ENCODE assay signal across 1 cellular context in the genomic region with DNA sequence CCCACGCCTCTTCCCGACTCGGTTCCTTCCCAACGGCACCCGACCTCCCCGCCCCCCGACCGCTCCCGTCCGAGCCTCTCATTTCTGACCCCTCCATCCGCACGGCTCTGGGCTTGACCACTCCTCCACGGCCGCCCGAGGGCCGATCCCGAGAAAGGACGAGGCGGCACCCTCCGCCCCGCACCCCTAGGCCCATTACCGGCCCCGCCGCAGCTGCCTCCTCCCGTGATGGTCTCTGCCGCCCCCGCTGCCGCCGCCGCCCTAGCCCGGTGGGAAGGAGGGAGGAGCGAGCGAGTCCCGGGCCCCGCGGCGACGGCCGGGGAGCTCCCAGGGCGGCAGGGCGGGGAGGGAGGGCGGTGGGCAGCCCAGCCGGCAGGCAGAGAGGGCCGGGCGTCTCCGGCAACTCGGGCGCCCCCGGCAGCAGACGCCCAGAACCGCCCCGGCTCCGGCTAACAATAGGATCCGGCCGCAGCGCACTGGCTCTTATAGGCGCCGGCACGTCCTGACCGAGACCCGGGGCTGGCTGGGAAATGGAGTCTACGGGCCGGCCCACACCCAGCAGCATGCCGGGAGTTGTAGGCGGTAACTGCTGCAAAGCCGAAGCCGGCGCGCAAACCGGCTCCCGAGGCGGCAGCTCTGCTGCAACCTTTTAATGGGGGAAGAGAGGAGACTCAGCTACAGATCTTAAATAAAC.
TF ChIP-seq lines count a peak whose summit lies in the region.

A gene with protein sequence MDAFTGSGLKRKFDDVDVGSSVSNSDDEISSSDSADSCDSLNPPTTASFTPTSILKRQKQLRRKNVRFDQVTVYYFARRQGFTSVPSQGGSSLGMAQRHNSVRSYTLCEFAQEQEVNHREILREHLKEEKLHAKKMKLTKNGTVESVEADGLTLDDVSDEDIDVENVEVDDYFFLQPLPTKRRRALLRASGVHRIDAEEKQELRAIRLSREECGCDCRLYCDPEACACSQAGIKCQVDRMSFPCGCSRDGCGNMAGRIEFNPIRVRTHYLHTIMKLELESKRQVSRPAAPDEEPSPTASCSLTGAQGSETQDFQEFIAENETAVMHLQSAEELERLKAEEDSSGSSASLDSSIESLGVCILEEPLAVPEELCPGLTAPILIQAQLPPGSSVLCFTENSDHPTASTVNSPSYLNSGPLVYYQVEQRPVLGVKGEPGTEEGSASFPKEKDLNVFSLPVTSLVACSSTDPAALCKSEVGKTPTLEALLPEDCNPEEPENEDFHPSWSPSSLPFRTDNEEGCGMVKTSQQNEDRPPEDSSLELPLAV (minus strand): TSS at position 457 of the 694 bp plus-strand sequence. CDS start 7,035 bp downstream, outside the sequence.

TF ChIP-seq in HepG2, 621 proteins besides CTCF, POLR2A, EP300 and RAD21 (continued from another document and continues in another):
- TF ChIP-seq, protein P1, sequence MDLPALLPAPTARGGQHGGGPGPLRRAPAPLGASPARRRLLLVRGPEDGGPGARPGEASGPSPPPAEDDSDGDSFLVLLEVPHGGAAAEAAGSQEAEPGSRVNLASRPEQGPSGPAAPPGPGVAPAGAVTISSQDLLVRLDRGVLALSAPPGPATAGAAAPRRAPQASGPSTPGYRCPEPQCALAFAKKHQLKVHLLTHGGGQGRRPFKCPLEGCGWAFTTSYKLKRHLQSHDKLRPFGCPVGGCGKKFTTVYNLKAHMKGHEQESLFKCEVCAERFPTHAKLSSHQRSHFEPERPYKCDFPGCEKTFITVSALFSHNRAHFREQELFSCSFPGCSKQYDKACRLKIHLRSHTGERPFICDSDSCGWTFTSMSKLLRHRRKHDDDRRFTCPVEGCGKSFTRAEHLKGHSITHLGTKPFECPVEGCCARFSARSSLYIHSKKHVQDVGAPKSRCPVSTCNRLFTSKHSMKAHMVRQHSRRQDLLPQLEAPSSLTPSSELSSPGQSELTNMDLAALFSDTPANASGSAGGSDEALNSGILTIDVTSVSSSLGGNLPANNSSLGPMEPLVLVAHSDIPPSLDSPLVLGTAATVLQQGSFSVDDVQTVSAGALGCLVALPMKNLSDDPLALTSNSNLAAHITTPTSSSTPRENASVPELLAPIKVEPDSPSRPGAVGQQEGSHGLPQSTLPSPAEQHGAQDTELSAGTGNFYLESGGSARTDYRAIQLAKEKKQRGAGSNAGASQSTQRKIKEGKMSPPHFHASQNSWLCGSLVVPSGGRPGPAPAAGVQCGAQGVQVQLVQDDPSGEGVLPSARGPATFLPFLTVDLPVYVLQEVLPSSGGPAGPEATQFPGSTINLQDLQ (CRISPR knock-in tag; IDR thresholded peaks at IDR 0.05): no peak
- TF ChIP-seq SMAD3 (CRISPR knock-in tag; IDR thresholded peaks at IDR 0.05) (peak; percentile 48; the same call in 1 of the 2 replicates), ETV5 (CRISPR knock-in tag; IDR thresholded peaks at IDR 0.05; ENCODE audit: borderline replicate concordance) (peak; percentile 70; the same call in 1 of the 2 replicates), MYNN (CRISPR knock-in tag; IDR thresholded peaks at IDR 0.05; ENCODE audit: low read depth) (0 out of 2 replicates have a peak, but pooled peaks have one; percentile 21), ZNF235 (CRISPR knock-in tag; IDR thresholded peaks at IDR 0.05; ENCODE audit: borderline replicate concordance) (0 out of 2 replicates have a peak, but pooled peaks have one; percentile 68), ZNF30 (CRISPR knock-in tag; IDR thresholded peaks at IDR 0.05) (no peak), KMT2B (CRISPR knock-in tag; IDR thresholded peaks at IDR 0.05) (peak; percentile 75), SMARCC2 (IDR thresholded peaks at IDR 0.05) (no peak), KDM5A (IDR thresholded peaks at IDR 0.05; ENCODE audit: borderline replicate concordance, low read length) (0 out of 2 replicates have a peak, but pooled peaks have one; percentile 31), SYNCRIP (IDR thresholded peaks at IDR 0.05; ENCODE audit: insufficient read depth, low read depth, low read length) (no peak), ZSCAN21 (CRISPR knock-in tag; IDR thresholded peaks at IDR 0.05; ENCODE audit: borderline replicate concordance) (peak; percentile 76; the same call in 1 of the 2 replicates), PHF8 (CRISPR knock-in tag; IDR thresholded peaks at IDR 0.05) (peak; percentile 73), EED (CRISPR knock-in tag; IDR thresholded peaks at IDR 0.05) (peak; percentile 62), ZNF629 (CRISPR knock-in tag; conservative IDR thresholded peaks at IDR 0.05) (0 out of 2 replicates have a peak, but pooled peaks have one; percentile 32), ZNF205 (CRISPR knock-in tag; IDR thresholded peaks at IDR 0.05) (peak; percentile 56), HOXD1 (CRISPR knock-in tag; IDR thresholded peaks at IDR 0.05) (peak; percentile 32; the same call in 1 of the 2 replicates), SKI (IDR thresholded peaks at IDR 0.05; ENCODE audit: partially characterized antibody) (no peak), NONO (IDR thresholded peaks at IDR 0.05) (no peak), NONO (CRISPR knock-in tag; conservative IDR thresholded peaks at IDR 0.05) (peak; percentile 83), GPN1 (CRISPR knock-in tag; IDR thresholded peaks at IDR 0.05; ENCODE audit: borderline replicate concordance) (no peak), GLI4 (CRISPR knock-in tag; IDR thresholded peaks at IDR 0.05; ENCODE audit: borderline replicate concordance) (no peak), NPAS2 (CRISPR knock-in tag; IDR thresholded peaks at IDR 0.05; ENCODE audit: borderline replicate concordance) (no peak), ZNF292 (CRISPR knock-in tag; IDR thresholded peaks at IDR 0.05; ENCODE audit: borderline replicate concordance, low read depth) (peak; percentile 29; the same call in 1 of the 2 replicates), ZNF350 (CRISPR knock-in tag; IDR thresholded peaks at IDR 0.05; ENCODE audit: borderline replicate concordance, low read depth) (peak; percentile 38; the same call in 1 of the 2 replicates), ZNF879 (CRISPR knock-in tag; IDR thresholded peaks at IDR 0.05) (0 out of 2 replicates have a peak, but pooled peaks have one; percentile 23), POLR2G (IDR thresholded peaks at IDR 0.05; ENCODE audit: low read depth, low read length) (peak; percentile 99), ZNF773 (CRISPR knock-in tag; IDR thresholded peaks at IDR 0.05; ENCODE audit: borderline replicate concordance) (peak; percentile 57; the same call in 1 of the 2 replicates), ZC3H13 (CRISPR knock-in tag; IDR thresholded peaks at IDR 0.05) (peak; percentile 74), ZNF781 (CRISPR knock-in tag; IDR thresholded peaks at IDR 0.05; ENCODE audit: borderline replicate concordance, not compliant biosample characterization) (peak; percentile 69), HES4 (CRISPR knock-in tag; IDR thresholded peaks at IDR 0.05; ENCODE audit: borderline replicate concordance) (peak; percentile 55), ZBTB3 (CRISPR knock-in tag; IDR thresholded peaks at IDR 0.05; ENCODE audit: borderline replicate concordance, low read depth) (no peak), PHF20 (CRISPR knock-in tag; IDR thresholded peaks at IDR 0.05) (peak; percentile 60; the same call in 1 of the 2 replicates), PCBP1 (IDR thresholded peaks at IDR 0.05; ENCODE audit: borderline replicate concordance, low read depth, low read length) (no peak), RBM39 (IDR thresholded peaks at IDR 0.05; ENCODE audit: low read depth, low read length, poor library complexity, severe bottlenecking) (peak; percentile 97), GATAD1 (CRISPR knock-in tag; IDR thresholded peaks at IDR 0.05) (peak; percentile 43; the same call in 1 of the 2 replicates), ZNF441 (CRISPR knock-in tag; IDR thresholded peaks at IDR 0.05; ENCODE audit: borderline replicate concordance) (0 out of 2 replicates have a peak, but pooled peaks have one; percentile 27), MTF2 (CRISPR knock-in tag; IDR thresholded peaks at IDR 0.05; ENCODE audit: borderline replicate concordance) (no peak), HOXA5 (CRISPR knock-in tag; IDR thresholded peaks at IDR 0.05) (peak; percentile 91), KDM2A (CRISPR knock-in tag; IDR thresholded peaks at IDR 0.05; ENCODE audit: borderline replicate concordance, low read depth) (peak; percentile 94), TCF12 (IDR thresholded peaks at IDR 0.05) (no peak), TCF12 (CRISPR knock-in tag; IDR thresholded peaks at IDR 0.05) (no peak), NFYB (CRISPR knock-in tag; IDR thresholded peaks at IDR 0.05) (peak; percentile 53; the same call in 1 of the 2 replicates), ZNF331 (CRISPR knock-in tag; IDR thresholded peaks at IDR 0.05) (0 out of 2 replicates have a peak, but pooled peaks have one; percentile 3)
- TF ChIP-seq, protein P2, sequence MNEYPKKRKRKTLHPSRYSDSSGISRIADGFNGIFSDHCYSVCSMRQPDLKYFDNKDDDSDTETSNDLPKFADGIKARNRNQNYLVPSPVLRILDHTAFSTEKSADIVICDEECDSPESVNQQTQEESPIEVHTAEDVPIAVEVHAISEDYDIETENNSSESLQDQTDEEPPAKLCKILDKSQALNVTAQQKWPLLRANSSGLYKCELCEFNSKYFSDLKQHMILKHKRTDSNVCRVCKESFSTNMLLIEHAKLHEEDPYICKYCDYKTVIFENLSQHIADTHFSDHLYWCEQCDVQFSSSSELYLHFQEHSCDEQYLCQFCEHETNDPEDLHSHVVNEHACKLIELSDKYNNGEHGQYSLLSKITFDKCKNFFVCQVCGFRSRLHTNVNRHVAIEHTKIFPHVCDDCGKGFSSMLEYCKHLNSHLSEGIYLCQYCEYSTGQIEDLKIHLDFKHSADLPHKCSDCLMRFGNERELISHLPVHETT (CRISPR knock-in tag; conservative IDR thresholded peaks at IDR 0.05): peak; percentile 79
- TF ChIP-seq, protein P3, sequence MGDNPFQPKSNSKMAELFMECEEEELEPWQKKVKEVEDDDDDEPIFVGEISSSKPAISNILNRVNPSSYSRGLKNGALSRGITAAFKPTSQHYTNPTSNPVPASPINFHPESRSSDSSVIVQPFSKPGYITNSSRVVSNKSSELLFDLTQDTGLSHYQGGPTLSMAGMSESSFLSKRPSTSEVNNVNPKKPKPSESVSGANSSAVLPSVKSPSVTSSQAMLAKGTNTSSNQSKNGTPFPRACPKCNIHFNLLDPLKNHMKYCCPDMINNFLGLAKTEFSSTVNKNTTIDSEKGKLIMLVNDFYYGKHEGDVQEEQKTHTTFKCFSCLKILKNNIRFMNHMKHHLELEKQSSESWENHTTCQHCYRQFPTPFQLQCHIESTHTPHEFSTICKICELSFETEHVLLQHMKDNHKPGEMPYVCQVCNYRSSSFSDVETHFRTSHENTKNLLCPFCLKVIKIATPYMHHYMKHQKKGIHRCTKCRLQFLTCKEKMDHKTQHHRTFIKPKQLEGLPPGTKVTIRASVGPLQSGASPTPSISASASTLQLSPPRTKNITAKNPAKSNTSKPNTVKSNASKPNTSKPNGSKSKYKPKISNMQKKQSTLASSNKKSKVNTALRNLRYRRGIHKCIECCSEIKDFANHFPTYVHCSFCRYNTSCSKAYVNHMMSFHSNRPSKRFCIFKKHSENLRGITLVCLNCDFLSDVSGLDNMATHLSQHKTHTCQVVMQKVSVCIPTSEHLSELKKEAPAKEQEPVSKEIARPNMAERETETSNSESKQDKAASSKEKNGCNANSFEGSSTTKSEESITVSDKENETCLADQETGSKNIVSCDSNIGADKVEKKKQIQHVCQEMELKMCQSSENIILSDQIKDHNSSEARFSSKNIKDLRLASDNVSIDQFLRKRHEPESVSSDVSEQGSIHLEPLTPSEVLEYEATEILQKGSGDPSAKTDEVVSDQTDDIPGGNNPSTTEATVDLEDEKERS (CRISPR knock-in tag; IDR thresholded peaks at IDR 0.05): peak; percentile 64
- TF ChIP-seq, protein P4, sequence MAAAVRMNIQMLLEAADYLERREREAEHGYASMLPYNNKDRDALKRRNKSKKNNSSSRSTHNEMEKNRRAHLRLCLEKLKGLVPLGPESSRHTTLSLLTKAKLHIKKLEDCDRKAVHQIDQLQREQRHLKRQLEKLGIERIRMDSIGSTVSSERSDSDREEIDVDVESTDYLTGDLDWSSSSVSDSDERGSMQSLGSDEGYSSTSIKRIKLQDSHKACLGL (CRISPR knock-in tag; IDR thresholded peaks at IDR 0.05): peak; percentile 40; the same call in 1 of the 2 replicates
- TF ChIP-seq, protein P5, sequence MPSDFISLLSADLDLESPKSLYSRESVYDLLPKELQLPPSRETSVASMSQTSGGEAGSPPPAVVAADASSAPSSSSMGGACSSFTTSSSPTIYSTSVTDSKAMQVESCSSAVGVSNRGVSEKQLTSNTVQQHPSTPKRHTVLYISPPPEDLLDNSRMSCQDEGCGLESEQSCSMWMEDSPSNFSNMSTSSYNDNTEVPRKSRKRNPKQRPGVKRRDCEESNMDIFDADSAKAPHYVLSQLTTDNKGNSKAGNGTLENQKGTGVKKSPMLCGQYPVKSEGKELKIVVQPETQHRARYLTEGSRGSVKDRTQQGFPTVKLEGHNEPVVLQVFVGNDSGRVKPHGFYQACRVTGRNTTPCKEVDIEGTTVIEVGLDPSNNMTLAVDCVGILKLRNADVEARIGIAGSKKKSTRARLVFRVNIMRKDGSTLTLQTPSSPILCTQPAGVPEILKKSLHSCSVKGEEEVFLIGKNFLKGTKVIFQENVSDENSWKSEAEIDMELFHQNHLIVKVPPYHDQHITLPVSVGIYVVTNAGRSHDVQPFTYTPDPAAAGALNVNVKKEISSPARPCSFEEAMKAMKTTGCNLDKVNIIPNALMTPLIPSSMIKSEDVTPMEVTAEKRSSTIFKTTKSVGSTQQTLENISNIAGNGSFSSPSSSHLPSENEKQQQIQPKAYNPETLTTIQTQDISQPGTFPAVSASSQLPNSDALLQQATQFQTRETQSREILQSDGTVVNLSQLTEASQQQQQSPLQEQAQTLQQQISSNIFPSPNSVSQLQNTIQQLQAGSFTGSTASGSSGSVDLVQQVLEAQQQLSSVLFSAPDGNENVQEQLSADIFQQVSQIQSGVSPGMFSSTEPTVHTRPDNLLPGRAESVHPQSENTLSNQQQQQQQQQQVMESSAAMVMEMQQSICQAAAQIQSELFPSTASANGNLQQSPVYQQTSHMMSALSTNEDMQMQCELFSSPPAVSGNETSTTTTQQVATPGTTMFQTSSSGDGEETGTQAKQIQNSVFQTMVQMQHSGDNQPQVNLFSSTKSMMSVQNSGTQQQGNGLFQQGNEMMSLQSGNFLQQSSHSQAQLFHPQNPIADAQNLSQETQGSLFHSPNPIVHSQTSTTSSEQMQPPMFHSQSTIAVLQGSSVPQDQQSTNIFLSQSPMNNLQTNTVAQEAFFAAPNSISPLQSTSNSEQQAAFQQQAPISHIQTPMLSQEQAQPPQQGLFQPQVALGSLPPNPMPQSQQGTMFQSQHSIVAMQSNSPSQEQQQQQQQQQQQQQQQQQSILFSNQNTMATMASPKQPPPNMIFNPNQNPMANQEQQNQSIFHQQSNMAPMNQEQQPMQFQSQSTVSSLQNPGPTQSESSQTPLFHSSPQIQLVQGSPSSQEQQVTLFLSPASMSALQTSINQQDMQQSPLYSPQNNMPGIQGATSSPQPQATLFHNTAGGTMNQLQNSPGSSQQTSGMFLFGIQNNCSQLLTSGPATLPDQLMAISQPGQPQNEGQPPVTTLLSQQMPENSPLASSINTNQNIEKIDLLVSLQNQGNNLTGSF (CRISPR knock-in tag; IDR thresholded peaks at IDR 0.05): 0 out of 2 replicates have a peak, but pooled peaks have one; percentile 64
- TF ChIP-seq, protein P6, sequence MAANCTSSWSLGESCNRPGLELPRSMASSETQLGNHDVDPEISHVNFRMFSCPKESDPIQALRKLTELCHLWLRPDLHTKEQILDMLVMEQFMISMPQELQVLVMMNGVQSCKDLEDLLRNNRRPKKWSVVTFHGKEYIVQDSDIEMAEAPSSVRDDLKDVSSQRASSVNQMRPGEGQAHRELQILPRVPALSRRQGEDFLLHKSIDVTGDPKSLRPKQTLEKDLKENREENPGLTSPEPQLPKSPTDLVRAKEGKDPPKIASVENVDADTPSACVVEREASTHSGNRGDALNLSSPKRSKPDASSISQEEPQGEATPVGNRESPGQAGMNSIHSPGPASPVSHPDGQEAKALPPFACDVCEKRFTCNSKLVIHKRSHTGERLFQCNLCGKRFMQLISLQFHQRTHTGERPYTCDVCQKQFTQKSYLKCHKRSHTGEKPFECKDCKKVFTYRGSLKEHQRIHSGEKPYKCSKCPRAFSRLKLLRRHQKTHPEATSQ (CRISPR knock-in tag; IDR thresholded peaks at IDR 0.05; ENCODE audit: borderline replicate concordance): no peak
